ENCODE assay signal across 21 cellular contexts in the genomic region with DNA sequence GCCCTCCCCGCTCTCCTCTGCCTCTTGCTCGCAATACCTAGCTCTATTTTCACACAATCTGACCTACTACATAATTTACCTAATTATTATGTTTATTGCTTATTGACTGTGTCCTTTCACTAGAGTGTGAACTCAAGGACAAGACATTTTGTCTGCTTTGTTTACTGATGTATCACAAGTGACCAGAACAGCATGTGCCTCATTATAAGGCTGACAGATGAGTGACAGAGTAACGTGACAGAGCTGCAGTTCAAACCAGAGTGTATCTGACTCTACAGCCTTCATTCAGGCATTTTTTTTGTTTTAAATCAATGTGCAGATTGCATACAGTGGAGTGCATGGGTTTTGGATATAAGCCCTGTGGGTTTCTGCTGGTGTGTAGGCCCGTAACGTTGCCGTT.
"Had no signal": no experiment of that assay in that cellular context is flagged by ENCODE, and none has a peak within 500 bp of the region (broad histone marks: within the 10 kb centered on the region; RNA-seq: fewer than 3 reads in every experiment).

No MANE protein-coding gene starts in this region.

- H3K36me3 ChIP-seq: neural progenitor cell, upper lobe of right lung had no signal

- H3K27me3 ChIP-seq: heart left ventricle, neural progenitor cell, upper lobe of right lung had no signal

- H3K9me3 ChIP-seq: upper lobe of right lung had no signal

- H3K27ac ChIP-seq: coronary artery, heart left ventricle, neural progenitor cell, upper lobe of right lung had no signal

- H3K4me1 ChIP-seq: upper lobe of right lung had no signal

- FAIRE-seq: endometrium, kidney had no signal

- ATAC-seq: left lobe of liver; sciatic nerve; stimulated activated memory B cell treated with anti-CD40 and anti-IgM and Interleukin-4, amounts not matched to agents 10 μg/mL and 1 μg/mL and 100 μg/mL, for 72 hours; upper lobe of right lung had no signal

- H3K4me3 Mint-ChIP-seq: neural progenitor cell; stimulated activated memory B cell treated with anti-CD40 and anti-IgM and Interleukin-4, amounts not matched to agents 10 μg/mL and 1 μg/mL and 100 μg/mL, for 72 hours; T-helper 2 cell treated with Interferon-gamma antibody and Interleukin-4, amounts not matched to agents 5 μg/mL and 100 μg/mL, for 36 hours had no signal

- H3K9me3 Mint-ChIP-seq: T-helper 2 cell treated with Interferon-gamma antibody and Interleukin-4, amounts not matched to agents 5 μg/mL and 100 μg/mL, for 36 hours had no signal

- DNase-seq: activated CD4-positive, alpha-beta T cell treated with anti-CD3 and anti-CD28 coated beads, Interleukin-2, amount 50 U/mL, for 1 hour; activated CD4-positive, CD25-positive, alpha-beta regulatory T cell; activated CD8-positive, alpha-beta memory T cell treated with anti-CD3 and anti-CD28 coated beads for 24 hours; activated CD8-positive, alpha-beta memory T cell treated with anti-CD3 and anti-CD28 coated beads, Interleukin-2, amount 50 U/mL, for 48 hours; activated naive CD4-positive, alpha-beta T cell; aorta; erythroblast; foreskin melanocyte; heart left ventricle; kidney; mammary epithelial cell; stimulated activated CD4-positive, alpha-beta T cell treated with anti-CD3 and anti-CD28 coated beads, Interleukin-4, amount 100 ng/mL, for 1 hour; upper lobe of right lung had no signal

- H3K4me3 ChIP-seq: coronary artery, heart left ventricle, neural progenitor cell, smooth muscle cell, upper lobe of right lung had no signal

- H3K27ac Mint-ChIP-seq: neural progenitor cell; stimulated activated memory B cell treated with anti-CD40 and anti-IgM and Interleukin-4, amounts not matched to agents 10 μg/mL and 1 μg/mL and 100 μg/mL, for 72 hours; T-helper 2 cell treated with Interferon-gamma antibody and Interleukin-4, amounts not matched to agents 5 μg/mL and 100 μg/mL, for 36 hours had no signal
